ENCODE assay signal across 17 cellular contexts in the genomic region with DNA sequence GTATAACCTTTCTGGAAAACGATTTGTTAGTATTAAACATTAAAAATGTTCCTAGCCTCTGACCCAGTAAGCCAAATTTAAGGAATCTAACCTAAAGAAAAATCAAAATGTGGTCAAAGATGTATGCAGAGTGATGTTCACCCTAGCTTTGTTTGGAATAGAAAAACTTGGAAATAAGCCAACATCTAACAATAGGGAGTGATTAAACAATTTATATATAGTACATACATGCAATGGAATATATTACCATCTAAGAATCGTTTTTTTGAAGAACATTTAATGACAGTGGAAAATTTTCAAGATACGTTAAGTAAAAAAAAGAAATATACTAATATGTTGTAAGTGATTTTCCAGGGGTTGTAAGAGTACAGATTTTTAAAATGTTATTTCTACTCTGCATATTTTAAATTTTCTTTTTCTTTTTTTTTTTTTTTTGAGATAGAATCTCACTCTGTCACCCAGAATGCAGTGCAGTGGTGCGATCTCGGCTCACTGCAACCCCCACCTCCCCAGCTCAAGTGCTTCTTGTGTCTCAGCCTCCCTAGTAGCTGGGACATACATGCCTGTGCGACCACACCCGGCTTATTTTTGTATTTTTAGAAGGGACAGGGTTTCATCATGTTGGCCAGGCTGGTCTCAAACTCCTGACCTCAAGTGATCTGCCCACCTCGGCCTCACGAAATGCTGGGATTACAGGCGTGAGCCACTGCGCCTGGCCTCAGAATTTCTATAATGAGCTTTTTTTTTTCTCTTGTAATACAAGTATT.
"Had no signal": no experiment of that assay in that cellular context is flagged by ENCODE, and none has a peak within 500 bp of the region (broad histone marks: within the 10 kb centered on the region; RNA-seq: fewer than 3 reads in every experiment).

No MANE protein-coding gene starts in this region.

- FAIRE-seq: TTC549 had no signal

- H3K27ac ChIP-seq: coronary artery, neutrophil, thyroid gland, vagina had no signal

- H3K4me2 ChIP-seq: smooth muscle cell had no signal

- H3K9me3 Mint-ChIP-seq: activated naive CD4-positive, alpha-beta T cell treated with anti-CD3 and anti-CD28 coated beads, Interleukin-2, amount 50 U/mL, for 24 hours; naive thymus-derived CD8-positive, alpha-beta T cell; stimulated activated effector memory CD8-positive, alpha-beta T cell treated with anti-CD3 and anti-CD28 coated beads, Interleukin-12 subunit alpha, Interleukin-12 subunit beta, amount 100 ng/mL, for 72 hours had no signal

- ATAC-seq: naive thymus-derived CD8-positive, alpha-beta T cell; stimulated activated effector memory CD8-positive, alpha-beta T cell treated with anti-CD3 and anti-CD28 coated beads, Interleukin-12 subunit alpha, Interleukin-12 subunit beta, amount 100 ng/mL, for 72 hours had no signal

- H3K4me1 Mint-ChIP-seq: activated naive CD4-positive, alpha-beta T cell treated with anti-CD3 and anti-CD28 coated beads, Interleukin-2, amount 50 U/mL, for 24 hours; naive thymus-derived CD8-positive, alpha-beta T cell; stimulated activated effector memory CD8-positive, alpha-beta T cell treated with anti-CD3 and anti-CD28 coated beads, Interleukin-12 subunit alpha, Interleukin-12 subunit beta, amount 100 ng/mL, for 72 hours had no signal

- H3K36me3 Mint-ChIP-seq: activated naive CD4-positive, alpha-beta T cell treated with anti-CD3 and anti-CD28 coated beads, Interleukin-2, amount 50 U/mL, for 24 hours; naive thymus-derived CD8-positive, alpha-beta T cell; stimulated activated effector memory CD8-positive, alpha-beta T cell treated with anti-CD3 and anti-CD28 coated beads, Interleukin-12 subunit alpha, Interleukin-12 subunit beta, amount 100 ng/mL, for 72 hours had no signal

- H3K36me3 ChIP-seq: neutrophil, thyroid gland, vagina had no signal

- H3K9me3 ChIP-seq: neutrophil, thyroid gland, vagina had no signal

- H3K4me1 ChIP-seq: thyroid gland, vagina had no signal

- H3K4me3 Mint-ChIP-seq: activated naive CD4-positive, alpha-beta T cell treated with anti-CD3 and anti-CD28 coated beads, Interleukin-2, amount 50 U/mL, for 24 hours; naive thymus-derived CD8-positive, alpha-beta T cell; stimulated activated effector memory CD8-positive, alpha-beta T cell treated with anti-CD3 and anti-CD28 coated beads, Interleukin-12 subunit alpha, Interleukin-12 subunit beta, amount 100 ng/mL, for 72 hours had no signal

- H3K27me3 ChIP-seq: neutrophil, thyroid gland, vagina had no signal

- H3K27ac Mint-ChIP-seq: activated naive CD4-positive, alpha-beta T cell treated with anti-CD3 and anti-CD28 coated beads, Interleukin-2, amount 50 U/mL, for 24 hours; naive thymus-derived CD8-positive, alpha-beta T cell; stimulated activated effector memory CD8-positive, alpha-beta T cell treated with anti-CD3 and anti-CD28 coated beads, Interleukin-12 subunit alpha, Interleukin-12 subunit beta, amount 100 ng/mL, for 72 hours had no signal

- H3K4me3 ChIP-seq: coronary artery, smooth muscle cell, thyroid gland, vagina had no signal

- DNase-seq: activated CD4-positive, alpha-beta T cell treated with anti-CD3 and anti-CD28 coated beads, Interleukin-2, amount 50 U/mL, for 4 hours; activated CD4-positive, CD25-positive, alpha-beta regulatory T cell; activated T-cell treated with anti-CD3 and anti-CD28 coated beads, Interleukin-2, amount 50 U/mL, for 1 hour; central memory CD4-positive, alpha-beta T cell; effector memory CD4-positive, alpha-beta T cell; hippocampal formation; midbrain; naive thymus-derived CD8-positive, alpha-beta T cell; posterior cingulate gyrus; thyroid gland had no signal
